In genomic region chr14:98608071-98609060, GRCh38 we compare ENCODE assay signal across 17 cellular contexts.
DNase-seq lines count a peak whose midpoint lies in the region; ATAC-seq and TF ChIP-seq lines count a peak whose summit lies in the region.
"Had no signal": no experiment of that assay in that cellular context is flagged by ENCODE, and none has a peak within 500 bp of the region (broad histone marks: within the 10 kb centered on the region; RNA-seq: fewer than 3 reads in every experiment).

No MANE protein-coding gene starts in this region.

- H3K36me3 ChIP-seq in vagina: no peaks in the 10 kb centered on the region
- H3K36me3 ChIP-seq: BLaER1 treated with 17β-estradiol and CSF1 and Interleukin-3, amounts not matched to agents 10 nM and 100 nM; HAP-1; Peyer's patch; SJSA1 had no signal

- H3K9me3 ChIP-seq in vagina: no peaks in the 10 kb centered on the region
- H3K9me3 ChIP-seq: BLaER1 treated with 17β-estradiol and CSF1 and Interleukin-3, amounts not matched to agents 10 nM and 100 nM; HAP-1; Peyer's patch; SJSA1 had no signal

- H3K9me3 Mint-ChIP-seq in activated naive CD4-positive, alpha-beta T cell treated with anti-CD3 and anti-CD28 coated beads, Interleukin-2, amount 50 U/mL, for 24 hours: no peaks in the 10 kb centered on the region
- no peaks in the 10 kb centered on the region for H3K9me3 Mint-ChIP-seq in activated naive CD4-positive, alpha-beta T cell treated with anti-CD3 and anti-CD28 coated beads, Interleukin-2, amount 50 U/mL, for 72 hours

- no peaks in the 10 kb centered on the region for H3K27me3 ChIP-seq in vagina
- H3K27me3 ChIP-seq: BLaER1 treated with 17β-estradiol and CSF1 and Interleukin-3, amounts not matched to agents 10 nM and 100 nM; Peyer's patch; SJSA1 had no signal

- H3K4me3 ChIP-seq in vagina: no peak overlapping the region
- H3K4me3 ChIP-seq: BLaER1 treated with 17β-estradiol and CSF1 and Interleukin-3, amounts not matched to agents 10 nM and 100 nM; HAP-1; Peyer's patch; SJSA1 had no signal

- no peak overlapping the region for H3K4me3 Mint-ChIP-seq in activated naive CD4-positive, alpha-beta T cell treated with anti-CD3 and anti-CD28 coated beads, Interleukin-2, amount 50 U/mL, for 24 hours

- TF ChIP-seq POLR2A in vagina (IDR thresholded peaks at IDR 0.05): no peak

- no peak overlapping the region for H3K27ac ChIP-seq in vagina
- H3K27ac ChIP-seq: BLaER1 treated with 17β-estradiol and CSF1 and Interleukin-3, amounts not matched to agents 10 nM and 100 nM; Peyer's patch; SJSA1 had no signal

- no peak for TF ChIP-seq CTCF in vagina (IDR thresholded peaks at IDR 0.05)

- ATAC-seq in activated naive CD4-positive, alpha-beta T cell treated with anti-CD3 and anti-CD28 coated beads, Interleukin-2, amount 50 U/mL, for 72 hours: no peak
- ATAC-seq: HepG2 had no signal

- H3K4me1 Mint-ChIP-seq in activated naive CD4-positive, alpha-beta T cell treated with anti-CD3 and anti-CD28 coated beads, Interleukin-2, amount 50 U/mL, for 24 hours: peaks cover 16% of the 10 kb centered on the region

- intact Hi-C loops in vagina (cut with DNase I): no loop called here

- no peaks in the 10 kb centered on the region for H3K4me1 ChIP-seq in vagina
- H3K4me1 ChIP-seq: HAP-1, Peyer's patch, SJSA1 had no signal

- no peaks in the 10 kb centered on the region for H3K36me3 Mint-ChIP-seq in activated naive CD4-positive, alpha-beta T cell treated with anti-CD3 and anti-CD28 coated beads, Interleukin-2, amount 50 U/mL, for 24 hours
- no peaks in the 10 kb centered on the region for H3K36me3 Mint-ChIP-seq in activated naive CD4-positive, alpha-beta T cell treated with anti-CD3 and anti-CD28 coated beads, Interleukin-2, amount 50 U/mL, for 72 hours

- no peaks in the 10 kb centered on the region for H3K27me3 Mint-ChIP-seq in activated naive CD4-positive, alpha-beta T cell treated with anti-CD3 and anti-CD28 coated beads, Interleukin-2, amount 50 U/mL, for 24 hours

- peak overlapping the region; percentile 41 for H3K27ac Mint-ChIP-seq in activated naive CD4-positive, alpha-beta T cell treated with anti-CD3 and anti-CD28 coated beads, Interleukin-2, amount 50 U/mL, for 24 hours
- peak overlapping the region in 1 of 2 donors; percentile 85 for H3K27ac Mint-ChIP-seq in activated naive CD4-positive, alpha-beta T cell treated with anti-CD3 and anti-CD28 coated beads, Interleukin-2, amount 50 U/mL, for 72 hours

- DNase-seq in activated CD4-positive, alpha-beta T cell treated with anti-CD3 and anti-CD28 coated beads for 48 hours: peak; percentile 4
- no peak for DNase-seq in activated CD4-positive, alpha-beta T cell treated with anti-CD3 and anti-CD28 coated beads, Interleukin-2, amount 50 U/mL, for 48 hours
- no peak for DNase-seq in activated naive CD4-positive, alpha-beta T cell treated with anti-CD3 and anti-CD28 coated beads, Interleukin-2, amount 50 U/mL, for 72 hours (ENCODE audit: low spot score in 2 of 2)
- peak; percentile 34 to 35 for DNase-seq in activated T-cell treated with anti-CD3 and anti-CD28 coated beads, Interleukin-2, amount 50 U/mL, for 48 hours
- DNase-seq in vagina (ENCODE audit: extremely low spot score in 2 of 2): peak; percentile 70 to 77
- no peak for DNase-seq in NCI-H146 treated with DMSO at 0.1 percent for 48 hours (lab: John Stamatoyannopoulos, UW; ENCODE audit: unreplicated experiment)
- DNase-seq in cerebellum (ENCODE audit: low spot score): no peak
- DNase-seq: KG1, NCI-H187, NCI-H2107, NCI-H526 treated with DMSO at 0.1 percent for 48 hours, Peyer's patch had no signal

Comparison
In these comparisons a context has a peak if more than half of its experiments do, and no peak if none do; other contexts are left out.
1. DNase-seq: peak in activated CD4-positive, alpha-beta T cell treated with anti-CD3 and anti-CD28 coated beads for 48 hours (single experiment), activated T-cell treated with anti-CD3 and anti-CD28 coated beads, Interleukin-2, amount 50 U/mL, for 48 hours (2 of 2) and vagina (2 of 2); none in activated CD4-positive, alpha-beta T cell treated with anti-CD3 and anti-CD28 coated beads, Interleukin-2, amount 50 U/mL, for 48 hours (0 of 2), activated naive CD4-positive, alpha-beta T cell treated with anti-CD3 and anti-CD28 coated beads, Interleukin-2, amount 50 U/mL, for 72 hours (0 of 2), NCI-H146 treated with DMSO at 0.1 percent for 48 hours (single experiment) and cerebellum (single experiment).